33 cellular contexts compared by ENCODE assay signal in genomic region chr9:37085233-37085632, GRCh38. TPM values are rescaled to one million over a fixed set of nuclear protein-coding genes. Genes with fewer than 3 reads are reported as not detected.
DNase-seq lines count a peak whose midpoint lies in the region; ATAC-seq, FAIRE-seq and TF ChIP-seq lines count a peak whose summit lies in the region.
"Had no signal": no experiment of that assay in that cellular context is flagged by ENCODE, and none has a peak within 500 bp of the region (broad histone marks: within the 10 kb centered on the region; RNA-seq: fewer than 3 reads in every experiment).

No MANE protein-coding gene starts in this region.

- no peak overlapping the region for H3K27ac ChIP-seq in BLaER1 treated with 17β-estradiol and CSF1 and Interleukin-3, amounts not matched to agents 10 nM and 100 nM
- H3K27ac ChIP-seq in DOHH2 (ENCODE audit: low read depth, low read length) (peak overlapping the region; percentile 8), GM12878 (ENCODE audit: control insufficient read depth, insufficient read depth) (no peak overlapping the region), uterus (no peak overlapping the region)
- H3K27ac ChIP-seq: C4-2B, esophagus squamous epithelium, pancreas, RWPE1, spleen, upper lobe of left lung had no signal

- H3K9ac ChIP-seq in BLaER1 treated with 17β-estradiol and CSF1 and Interleukin-3, amounts not matched to agents 10 nM and 100 nM = no peak overlapping the region
- no peak overlapping the region for H3K9ac ChIP-seq in GM12878 (ENCODE audit: control insufficient read depth, insufficient read depth, low read length)

- no peak for TF ChIP-seq EP300 in GM12878 (IDR thresholded peaks at IDR 0.05; ENCODE audit: borderline replicate concordance in 1 of 2, control insufficient read depth in 1 of 2, low read depth in 2 of 2, low read length in 2 of 2)

- in situ Hi-C loops in GM12878 (cut with MboI) = no loop called here

- TF ChIP-seq POLR2A in GM12878 (IDR thresholded peaks at IDR 0.05; ENCODE audit: low read depth, low read length) (no peak), uterus (IDR thresholded peaks at IDR 0.05) (no peak)

- DNase-seq in NCI-H2029 treated with DMSO at 0.1 percent for 48 hours (lab: John Stamatoyannopoulos, UW) = peak; percentile 33
- DNase-seq in GM12878 (ENCODE audit: low read depth, low spot score) = no peak
- no peak for DNase-seq in glutamatergic neuron
- DNase-seq in NCI-H748 (lab: John Stamatoyannopoulos, UW; ENCODE audit: unreplicated experiment) = no peak
- no peak for DNase-seq in Ammon's horn (ENCODE audit: low spot score)
- DNase-seq in uterus = no peak
- DNase-seq: activated CD4-positive, CD25-positive, alpha-beta regulatory T cell treated with anti-CD3 and anti-CD28 coated beads, Interleukin-2, amount 50 U/mL, for 72 hours; activated CD8-positive, alpha-beta T cell treated with anti-CD3 and anti-CD28 coated beads for 36 hours; activated effector memory CD4-positive, alpha-beta T cell treated with Interleukin-2 at 50 U/mL for 16 hours; activated naive CD8-positive, alpha-beta T cell treated with anti-CD3 and anti-CD28 coated beads, Interleukin-2, amount 10 ng/mL, durations not matched to agents 7 days and 5 days; activated T-cell treated with anti-CD3 and anti-CD28 coated beads for 4 hours; caudate nucleus; cortex of kidney; esophagus squamous epithelium; foreskin melanocyte; KG1; mucosa of descending colon; NCI-H524 treated with DMSO at 0.1 percent for 48 hours; nephron progenitor cell; pancreas; right cardiac atrium; spleen; T-helper 1 cell; upper lobe of left lung had no signal

- SMC1A ChIA-PET in GM12878 (lab: Charles Lee; ENCODE audit: uncharacterized antibody, unreplicated experiment) = interaction anchor here (0.7 to 3.1 kb wide), 7 partner anchors 8 to 1394 kb away, joined by 3 to 10 read pairs (median 4); no protein-coding TSS in a partner anchor

- H2AFZ ChIP-seq in GM12878 (ENCODE audit: control insufficient read depth, low read depth, low read length) = no peak overlapping the region

- peaks cover 6 to 37% (median 18%) of the 10 kb centered on the region in 11 experiments; a peak in 14 of 22 replicates for H4K20me1 ChIP-seq in BLaER1 treated with 17β-estradiol and CSF1 and Interleukin-3, amounts not matched to agents 10 nM and 100 nM
- H4K20me1 ChIP-seq in DOHH2 (ENCODE audit: control insufficient read depth, insufficient read depth, low read depth, low read length) (peaks cover 25% of the 10 kb centered on the region), GM12878 (ENCODE audit: control insufficient read depth, insufficient read depth) (no peaks in the 10 kb centered on the region)

- CTCF ChIA-PET in GM12878 (lab: Yijun Ruan, JAX) = no interaction called here

- no peaks in the 10 kb centered on the region for H3K9me3 Mint-ChIP-seq in glutamatergic neuron (ENCODE audit: unreplicated experiment)
- H3K9me3 Mint-ChIP-seq: activated CD8-positive, alpha-beta T cell treated with anti-CD3 and anti-CD28 coated beads for 36 hours; activated naive CD8-positive, alpha-beta T cell treated with anti-CD3 and anti-CD28 coated beads, Interleukin-2, amount 10 ng/mL, durations not matched to agents 7 days and 5 days; nephron progenitor cell had no signal

- H3K4me3 Mint-ChIP-seq in glutamatergic neuron (ENCODE audit: unreplicated experiment) = no peak overlapping the region
- H3K4me3 Mint-ChIP-seq: activated CD8-positive, alpha-beta T cell treated with anti-CD3 and anti-CD28 coated beads for 36 hours; activated naive CD8-positive, alpha-beta T cell treated with anti-CD3 and anti-CD28 coated beads, Interleukin-2, amount 10 ng/mL, durations not matched to agents 7 days and 5 days; nephron progenitor cell had no signal

- intact Hi-C loops in GM12878 (cut with micrococcal nuclease; ENCODE audit: unreplicated experiment) (no loop called here), uterus (cut with DNase I; ENCODE audit: low total_unique reads) (no loop called here)

- no peaks in the 10 kb centered on the region for H3K9me3 ChIP-seq in BLaER1 treated with 17β-estradiol and CSF1 and Interleukin-3, amounts not matched to agents 10 nM and 100 nM (replicated peaks in 1 of 11)
- H3K9me3 ChIP-seq in DOHH2 (ENCODE audit: control insufficient read depth, insufficient read depth, low read length) (no peaks in the 10 kb centered on the region), GM12878 (replicated peaks; ENCODE audit: control insufficient read depth, insufficient read depth, low read length) (no peaks in the 10 kb centered on the region), uterus (no peaks in the 10 kb centered on the region)
- H3K9me3 ChIP-seq: esophagus squamous epithelium, HAP-1, mucosa of descending colon, pancreas, spleen, upper lobe of left lung had no signal

- BruUV-seq in GM12878 (replicated peaks; lab: Mats Ljungman, UMichigan) = no TSS peak

- H3K27me3 Mint-ChIP-seq in glutamatergic neuron (ENCODE audit: unreplicated experiment) = peaks cover 1% of the 10 kb centered on the region
- H3K27me3 Mint-ChIP-seq: activated CD8-positive, alpha-beta T cell treated with anti-CD3 and anti-CD28 coated beads for 36 hours; activated naive CD8-positive, alpha-beta T cell treated with anti-CD3 and anti-CD28 coated beads, Interleukin-2, amount 10 ng/mL, durations not matched to agents 7 days and 5 days had no signal

- H3K27ac Mint-ChIP-seq in glutamatergic neuron (ENCODE audit: unreplicated experiment) = no peak overlapping the region
- H3K27ac Mint-ChIP-seq: activated CD8-positive, alpha-beta T cell treated with anti-CD3 and anti-CD28 coated beads for 36 hours; activated naive CD8-positive, alpha-beta T cell treated with anti-CD3 and anti-CD28 coated beads, Interleukin-2, amount 10 ng/mL, durations not matched to agents 7 days and 5 days; nephron progenitor cell had no signal

- H3K4me1 ChIP-seq in BLaER1 treated with 17β-estradiol and CSF1 and Interleukin-3, amounts not matched to agents 10 nM and 100 nM = peaks cover 18 to 46% (median 30%) of the 10 kb centered on the region in 10 experiments
- H3K4me1 ChIP-seq in DOHH2 (ENCODE audit: control insufficient read depth, low read length) = peaks cover 59% of the 10 kb centered on the region
- H3K4me1 ChIP-seq in GM12878 (ENCODE audit: control insufficient read depth, insufficient read depth, low read length) = peaks cover 7% of the 10 kb centered on the region; the same call in 1 of the 2 replicates
- H3K4me1 ChIP-seq in uterus = peaks cover 0 to 3% of the 10 kb centered on the region in 2 donors

- H3K36me3 ChIP-seq in BLaER1 treated with 17β-estradiol and CSF1 and Interleukin-3, amounts not matched to agents 10 nM and 100 nM = peaks cover 20 to 59% (median 39%) of the 10 kb centered on the region in 11 experiments
- H3K36me3 ChIP-seq in DOHH2 (ENCODE audit: control insufficient read depth, low read length) (peaks cover 93% of the 10 kb centered on the region), GM12878 (ENCODE audit: control insufficient read depth in 2 of 2, insufficient read depth in 2 of 2, low read length in 1 of 2) (peaks cover 4 to 16% of the 10 kb centered on the region in 2 experiments; a peak in 3 of 4 replicates), uterus (no peaks in the 10 kb centered on the region)

- WGBS in GM12878 (ENCODE audit: insufficient coverage, insufficient replicate concordance, low lambda C conversion rate, missing lambda C conversion rate) = 100% methylated on average over 1 of the region's 1 CpG

- no peak overlapping the region for H3K4me3 ChIP-seq in BLaER1 treated with 17β-estradiol and CSF1 and Interleukin-3, amounts not matched to agents 10 nM and 100 nM
- H3K4me3 ChIP-seq in DOHH2 (ENCODE audit: low read length) (peak overlapping the region; percentile 95), GM12878 (peak overlapping the region; percentile 14), uterus (no peak overlapping the region)
- H3K4me3 ChIP-seq: esophagus squamous epithelium, HAP-1, lung, mucosa of descending colon, pancreas, spleen, upper lobe of left lung had no signal

- TF ChIP-seq RAD21 in GM12878 (IDR thresholded peaks at IDR 0.05; ENCODE audit: insufficient read depth, low read depth, low read length) = no peak

- POLR2A ChIA-PET in GM12878 (lab: Charles Lee) = interaction anchor here (0.7 to 2.3 kb wide), 3 partner anchors 24 to 39 kb away, joined by 3 to 7 read pairs (median 3); partner anchors contain the start of gene ZCCHC7

- H3K79me2 ChIP-seq in DOHH2 (ENCODE audit: control insufficient read depth, low read length) = peaks cover 99% of the 10 kb centered on the region
- peaks cover 81% of the 10 kb centered on the region for H3K79me2 ChIP-seq in GM12878 (ENCODE audit: control insufficient read depth, insufficient read depth, low read length)

- H3K27me3 ChIP-seq in BLaER1 treated with 17β-estradiol and CSF1 and Interleukin-3, amounts not matched to agents 10 nM and 100 nM = no peaks in the 10 kb centered on the region
- H3K27me3 ChIP-seq in DOHH2 (ENCODE audit: control insufficient read depth, low read length) (no peaks in the 10 kb centered on the region), GM12878 (replicated peaks in 1 of 2; ENCODE audit: control insufficient read depth in 2 of 2, insufficient read depth in 2 of 2, low read length in 1 of 2) (no peaks in the 10 kb centered on the region), uterus (no peaks in the 10 kb centered on the region)
- H3K27me3 ChIP-seq: esophagus squamous epithelium, pancreas, spleen, upper lobe of left lung had no signal

- no peak for TF ChIP-seq CTCF in DOHH2 (IDR thresholded peaks at IDR 0.05; ENCODE audit: low read depth, low read length, poor library complexity, severe bottlenecking)
- TF ChIP-seq CTCF in GM12878 (IDR thresholded peaks at IDR 0.05 in 2 of 3, conservative IDR thresholded peaks at IDR 0.05 in 1 of 3; ENCODE audit: control insufficient read depth in 2 of 3, extremely low read depth in 1 of 3, insufficient read depth in 1 of 3, low read depth in 3 of 3, low read length in 3 of 3) = no peak
- no peak for TF ChIP-seq CTCF in glutamatergic neuron (IDR thresholded peaks at IDR 0.05; ENCODE audit: partially characterized antibody, unreplicated experiment)
- no peak for TF ChIP-seq CTCF in uterus (IDR thresholded peaks at IDR 0.05)

- RAD21 ChIA-PET in GM12878 (lab: Charles Lee; ENCODE audit: unreplicated experiment) = interaction anchor here (9.1 kb wide), 1 partner anchor 36 kb away, joined by 64 read pairs; the partner anchor contains the start of gene ZCCHC7

- FAIRE-seq in GM12878 (lab: Jason Lieb, UNC) = peak; percentile 54
- FAIRE-seq: pancreas, TTC549 had no signal

- no peak; the same call in 2 of the 3 replicates for ATAC-seq in GM12878
- ATAC-seq: activated CD8-positive, alpha-beta T cell treated with anti-CD3 and anti-CD28 coated beads for 36 hours; mucosa of descending colon; right cardiac atrium had no signal

- H3K9me2 ChIP-seq in DOHH2 (replicated peaks; ENCODE audit: control insufficient read depth, low read length) = no peaks in the 10 kb centered on the region

- H3K36me3 Mint-ChIP-seq in glutamatergic neuron (ENCODE audit: unreplicated experiment) = peaks cover 7% of the 10 kb centered on the region

- H3K4me1 Mint-ChIP-seq in glutamatergic neuron (ENCODE audit: low read depth, unreplicated experiment) = no peaks in the 10 kb centered on the region

- peaks cover 31% of the 10 kb centered on the region for H3F3A ChIP-seq in DOHH2 (ENCODE audit: control insufficient read depth, insufficient read depth)

- H3K4me2 ChIP-seq in BLaER1 treated with 17β-estradiol and CSF1 and Interleukin-3, amounts not matched to agents 10 nM and 100 nM = peak overlapping the region in 7 of 11 experiments; percentile 9 to 45 (median 28); a peak in 9 of 22 replicates
- H3K4me2 ChIP-seq in DOHH2 (ENCODE audit: low read length) (peak overlapping the region; percentile 72), GM12878 (ENCODE audit: control insufficient read depth, insufficient read depth) (peak overlapping the region; percentile 77)

RNA-seq across cellular contexts. Expression of gene ZCCHC7, which starts 35.1 kb away (rescaled TPM):
- total RNA-seq in GM12878 (2013; cell fraction: nucleolus; rRNA removed) = 289 and 299 TPM in 2 replicates
- total RNA-seq in GM12878 (2014; rRNA removed) = 42.9 and 48.0 TPM in 2 replicates
- 73.6 and 75.8 TPM in 2 replicates for total RNA-seq in GM12878 (2014; rRNA removed; fragmentation: Illumina TruSeq; extraction: Trizol)
- total RNA-seq in GM12878 (2021) = 45.8 and 49.9 TPM in 2 replicates
- 22.6 TPM for polyA plus RNA-seq in GM12878 (2011; ENCODE audit: low read depth)
- polyA plus RNA-seq in GM12878 (2011; rRNA removed) = 178 and 200 TPM in 2 replicates
- 140 and 169 TPM in 2 replicates for polyA plus RNA-seq in GM12878 (2011; cell fraction: cytosol; rRNA removed)
- polyA plus RNA-seq in GM12878 (2011; cell fraction: nucleus; rRNA removed) = 86.0 and 107 TPM in 2 replicates
- 33.6 and 39.7 TPM in 2 replicates for polyA plus RNA-seq in GM12878 (2012)
- polyA plus RNA-seq in GM12878 (2014; fragmentation: Illumina TruSeq; extraction: Trizol) = 87.6 and 112 TPM in 2 replicates
- polyA plus RNA-seq in GM12878 (2014; fragmentation: Nextera tagmentation; extraction: Ambion mirVana) = 10 to 100 TPM; 58.6 to 60.8 TPM
- polyA plus RNA-seq in GM12878 (2014; rRNA removed) = 34.2 and 45.1 TPM in 2 replicates
- 10 to 100 TPM; 46.2 to 48.1 TPM for polyA plus RNA-seq in GM12878 (2016; fragmentation: Nextera tagmentation; extraction: Ambion mirVana)
- polyA minus RNA-seq in GM12878 (2011; rRNA and poly(A)+ RNA removed) = 214 and 217 TPM in 2 replicates
- polyA minus RNA-seq in GM12878 (2011; cell fraction: cytosol; rRNA and poly(A)+ RNA removed) = 55.5 and 64.1 TPM in 2 replicates
- polyA minus RNA-seq in GM12878 (2011; cell fraction: nucleus; rRNA and poly(A)+ RNA removed) = 75.1 and 94.9 TPM in 2 replicates
- 31.1 TPM for total RNA-seq in glutamatergic neuron (ENCODE audit: unreplicated experiment)
- total RNA-seq in uterus = 10 to 100 TPM; 15.6 to 37.4 (median 30.2) TPM

RNA-seq across cellular contexts. Expression of gene PAX5, which starts 51.2 kb away (rescaled TPM):
- 196 and 209 TPM in 2 replicates for total RNA-seq in GM12878 (2013; cell fraction: nucleolus; rRNA removed)
- total RNA-seq in GM12878 (2014; rRNA removed) (45.7 and 45.9 TPM in 2 replicates), GM12878 (2014; rRNA removed; fragmentation: Illumina TruSeq; extraction: Trizol) (27.3 and 28.1 TPM in 2 replicates), GM12878 (2021) (118 and 123 TPM in 2 replicates), glutamatergic neuron (ENCODE audit: unreplicated experiment) (24.3 TPM), uterus (under 1 TPM in 1 of 4 donors, not detected in 3; 0.55 TPM)
- polyA plus RNA-seq in GM12878 (2011; ENCODE audit: low read depth) = 24.5 TPM
- polyA plus RNA-seq in GM12878 (2011; rRNA removed) (12.7 and 23.6 TPM in 2 replicates), GM12878 (2014; fragmentation: Illumina TruSeq; extraction: Trizol) (29.9 and 48.1 TPM in 2 replicates), GM12878 (2014; fragmentation: Nextera tagmentation; extraction: Ambion mirVana) (1 to 10 TPM; 2.2 to 2.4 TPM), GM12878 (2014; rRNA removed) (36.8 and 44.5 TPM in 2 replicates), GM12878 (2016; fragmentation: Nextera tagmentation; extraction: Ambion mirVana) (10 to 100 TPM; 31.2 to 32.6 TPM)
- 26.7 and 29.9 TPM in 2 replicates for polyA plus RNA-seq in GM12878 (2011; cell fraction: cytosol; rRNA removed)
- polyA plus RNA-seq in GM12878 (2011; cell fraction: nucleus; rRNA removed) = 57.1 and 80.5 TPM in 2 replicates
- 41.7 and 47.1 TPM in 2 replicates for polyA plus RNA-seq in GM12878 (2012)
- polyA minus RNA-seq in GM12878 (2011; rRNA and poly(A)+ RNA removed) = 57.6 and 59.1 TPM in 2 replicates
- 23.0 and 30.2 TPM in 2 replicates for polyA minus RNA-seq in GM12878 (2011; cell fraction: cytosol; rRNA and poly(A)+ RNA removed)
- polyA minus RNA-seq in GM12878 (2011; cell fraction: nucleus; rRNA and poly(A)+ RNA removed) = 66.4 and 122 TPM in 2 replicates
- total RNA-seq: HT1080, SK-MEL-5 had no signal
- polyA plus RNA-seq: right cardiac atrium had no signal

Comparison
In these comparisons a context has a peak if more than half of its experiments do, and no peak if none do; other contexts are left out.
1. H3K4me3 ChIP-seq: peak in DOHH2 (single experiment) and GM12878 (single experiment); none in BLaER1 treated with 17β-estradiol and CSF1 and Interleukin-3, amounts not matched to agents 10 nM and 100 nM (0 of 10) and uterus (0 of 2).
2. RNA of gene PAX5, which starts 51.2 kb away (total RNA-seq): 27.3 to 209 TPM in GM12878 and 24.3 TPM in glutamatergic neuron (single experiment); 0.55 TPM in uterus; every median in the first group is over 10 times any median in the second.
3. Peak in every context shown above with its lines, with median percentiles within 50 percentile points of each other: H3K4me2 ChIP-seq.